Comparison of ENCODE assay signal across 24 cellular contexts in the genomic region with DNA sequence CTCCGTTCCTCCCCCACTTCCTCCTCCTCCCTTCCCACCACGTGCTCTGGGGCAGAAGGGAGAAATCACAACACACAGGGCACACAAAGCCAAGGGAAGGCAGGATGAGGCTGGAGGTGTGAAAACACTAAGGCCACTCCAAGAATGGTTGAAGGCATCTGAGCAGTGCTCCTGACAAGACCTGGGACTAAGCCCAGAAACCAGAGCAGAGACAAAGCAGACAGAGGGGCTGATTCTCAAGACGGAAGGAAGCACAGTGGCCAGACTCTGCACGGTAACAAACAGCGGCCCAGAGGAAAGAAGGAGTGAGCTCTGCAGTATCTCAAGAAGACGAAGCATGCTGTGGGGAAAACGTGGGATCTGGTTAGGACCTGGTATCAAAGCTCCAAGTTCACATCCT.
DNase-seq lines count a peak whose midpoint lies in the region; ATAC-seq and TF ChIP-seq lines count a peak whose summit lies in the region.
"Had no signal": no experiment of that assay in that cellular context is flagged by ENCODE, and none has a peak within 500 bp of the region (broad histone marks: within the 10 kb centered on the region; RNA-seq: fewer than 3 reads in every experiment).

No MANE protein-coding gene starts in this region.

- intact Hi-C loops in heart left ventricle (cut with DNase I) (loop anchor here in 1 of 10 donors (5.0 to 10.0 kb wide), 2 partner anchors 39 to 74 kb away; a partner anchor contains a TSS), left cardiac atrium (cut with DNase I) (no loop called here), spleen (cut with DNase I; ENCODE audit: low total_unique reads) (no loop called here), upper lobe of right lung (cut with DNase I) (no loop called here)

- H3K27ac ChIP-seq in heart left ventricle (peak overlapping the region in 8 of 12 donors; percentile 81 to 96 (median 90)), spleen (no peak overlapping the region), upper lobe of right lung (no peak overlapping the region)
- H3K27ac ChIP-seq: HL-60, KMS-11 had no signal

- H3K4me3 ChIP-seq in heart left ventricle (no peak overlapping the region), spleen (no peak overlapping the region), upper lobe of right lung (no peak overlapping the region)
- H3K4me3 ChIP-seq: HAP-1 had no signal

- H3K36me3 ChIP-seq in heart left ventricle (peaks cover 0 to 3% (median 0%) of the 10 kb centered on the region in 9 donors), spleen (no peaks in the 10 kb centered on the region), upper lobe of right lung (no peaks in the 10 kb centered on the region)
- H3K36me3 ChIP-seq: BE2C, HAP-1 had no signal

- no peak for ATAC-seq in heart left ventricle
- ATAC-seq in left cardiac atrium, result no peak
- no peak for ATAC-seq in upper lobe of right lung

- H3K27me3 ChIP-seq in heart left ventricle (no peaks in the 10 kb centered on the region), spleen (replicated peaks in 1 of 7) (peaks cover 0 to 22% (median 0%) of the 10 kb centered on the region in 7 donors), upper lobe of right lung (no peaks in the 10 kb centered on the region)
- H3K27me3 ChIP-seq: BE2C had no signal

- DNase-seq in heart left ventricle, result peak in 1 of 5 donors; percentile 3
- no peak for DNase-seq in left cardiac atrium
- peak; percentile 20 for DNase-seq in mucosa of gallbladder (ENCODE audit: low spot score)
- peak; percentile 16 for DNase-seq in spleen
- DNase-seq in upper lobe of right lung, result peak; percentile 13
- DNase-seq in NCI-H1417 (lab: John Stamatoyannopoulos, UW), result no peak
- no peak for DNase-seq in NCI-H446 (lab: John Stamatoyannopoulos, UW)
- DNase-seq in SIG-M5 treated with dmso at 0.1 percent for 504 hours (lab: John Stamatoyannopoulos, UW; ENCODE audit: unreplicated experiment), result no peak
- DNase-seq: 8988T, ACHN, Calu3, DMS153, DND-41, GOT3, MM.1S, NCI-H1694 treated with DMSO at 0.1 percent for 48 hours, NCI-H2081 treated with DMSO at 0.1 percent for 48 hours, NCI-H2171, NCI-H524 treated with DMSO at 0.1 percent for 48 hours, NCI-H774 had no signal

- TF ChIP-seq CTCF in heart left ventricle (IDR thresholded peaks at IDR 0.05) (no peak), spleen (IDR thresholded peaks at IDR 0.05 in 8 of 11, conservative IDR thresholded peaks at IDR 0.05 in 3 of 11) (no peak), upper lobe of right lung (IDR thresholded peaks at IDR 0.05) (no peak)

- TF ChIP-seq POLR2A in heart left ventricle (IDR thresholded peaks at IDR 0.05), result no peak
- TF ChIP-seq POLR2A in spleen (IDR thresholded peaks at IDR 0.05), result no peak

- H3K4me1 ChIP-seq in heart left ventricle, result peaks cover 9 to 96% (median 56%) of the 10 kb centered on the region in 12 donors
- H3K4me1 ChIP-seq in spleen, result peaks cover 0 to 31% (median 7%) of the 10 kb centered on the region in 6 donors
- H3K4me1 ChIP-seq in upper lobe of right lung, result peaks cover 14% of the 10 kb centered on the region
- H3K4me1 ChIP-seq: BE2C, HAP-1 had no signal

- H3K9me3 ChIP-seq in heart left ventricle, result peaks cover 0 to 7% (median 0%) of the 10 kb centered on the region in 12 donors
- peaks cover 0 to 15% (median 0%) of the 10 kb centered on the region in 8 donors for H3K9me3 ChIP-seq in spleen
- H3K9me3 ChIP-seq in upper lobe of right lung, result no peaks in the 10 kb centered on the region
- H3K9me3 ChIP-seq: BE2C, HAP-1 had no signal

- 43 to 51% (median 47%) methylated on average over 7 of the region's 7 CpGs for WGBS in heart left ventricle, 4 donors
- WGBS in spleen, 5 donors, result 53 to 67% (median 62%) methylated on average over 7 of the region's 7 CpGs

Comparison
In these comparisons a context has a peak if more than half of its experiments do, and no peak if none do; other contexts are left out.
1. DNase-seq: peak in mucosa of gallbladder (single experiment), spleen (single experiment) and upper lobe of right lung (single experiment); none in left cardiac atrium (single experiment), NCI-H1417 (0 of 3), NCI-H446 (0 of 2) and SIG-M5 treated with dmso at 0.1 percent for 504 hours (single experiment).
2. H3K27ac ChIP-seq: peak in heart left ventricle (8 of 12); none in spleen (0 of 8) and upper lobe of right lung (single experiment).